ENCODE assay signal across 8 cellular contexts in genomic region chr11:75450826-75451783, GRCh38. TPM values are rescaled to one million over a fixed set of nuclear protein-coding genes. Genes with fewer than 3 reads are reported as not detected.
A peak's percentile ranks its signal among the peaks of the same experiment; 100 is the strongest.
DNase-seq lines count a peak whose midpoint lies in the region; ATAC-seq and TF ChIP-seq lines count a peak whose summit lies in the region.

No MANE protein-coding gene starts in this region.

- H3K4me3 Mint-ChIP-seq in activated T-helper 1 cell treated with anti-CD3 and anti-CD28 coated beads, Interleukin-12 subunit alpha, Interleukin-12 subunit beta, Interleukin-2, Interleukin-4 antibody, amounts not matched to agents 30 ng/mL and 10 ng/mL and 1 ng/mL, durations not matched to agents 14 hours and 24 hours and 36 hours, result no peak overlapping the region

- H3K9me3 ChIP-seq in liver (ENCODE audit: control insufficient read depth in 4 of 4, low read length in 3 of 4), result no peaks in the 10 kb centered on the region

- H3K4me3 ChIP-seq in AG10803 (ENCODE audit: low read length) (no peak overlapping the region), liver (ENCODE audit: low read depth in 1 of 3, low read length in 3 of 3) (no peak overlapping the region)

- DNase-seq in AG10803 (ENCODE audit: low read depth), result no peak
- peak; percentile 41 for DNase-seq in HuH-7.5 (ENCODE audit: low spot score)
- peak; percentile 21 for DNase-seq in activated T-helper 1 cell treated with anti-CD3 and anti-CD28 coated beads, Interleukin-12 subunit alpha, Interleukin-12 subunit beta, Interleukin-2, Interleukin-4 antibody, amounts not matched to agents 30 ng/mL and 10 ng/mL and 1 ng/mL, durations not matched to agents 14 hours and 24 hours and 36 hours (ENCODE audit: low spot score)
- no peak for DNase-seq in GM19238 (ENCODE audit: insufficient read length, low spot score)
- no peak for DNase-seq in AG08396 (ENCODE audit: low spot score)
- DNase-seq in OCI-M2 (lab: John Stamatoyannopoulos, UW; ENCODE audit: unreplicated experiment), result no peak

- peak; percentile 43 for TF ChIP-seq CTCF in AG10803 (conservative IDR thresholded peaks at IDR 0.05; ENCODE audit: low read length)
- peak; percentile 41 for TF ChIP-seq CTCF in liver (IDR thresholded peaks at IDR 0.05; ENCODE audit: low read depth, low read length, missing input control)

- peaks cover 6% of the 10 kb centered on the region for H3K27me3 Mint-ChIP-seq in activated T-helper 1 cell treated with anti-CD3 and anti-CD28 coated beads, Interleukin-12 subunit alpha, Interleukin-12 subunit beta, Interleukin-2, Interleukin-4 antibody, amounts not matched to agents 30 ng/mL and 10 ng/mL and 1 ng/mL, durations not matched to agents 14 hours and 24 hours and 36 hours (ENCODE audit: insufficient read depth)

- no peaks in the 10 kb centered on the region for H3K27me3 ChIP-seq in liver (ENCODE audit: control insufficient read depth in 4 of 4, insufficient read depth in 4 of 4, low read length in 3 of 4)

- H3K9me3 Mint-ChIP-seq in activated T-helper 1 cell treated with anti-CD3 and anti-CD28 coated beads, Interleukin-12 subunit alpha, Interleukin-12 subunit beta, Interleukin-2, Interleukin-4 antibody, amounts not matched to agents 30 ng/mL and 10 ng/mL and 1 ng/mL, durations not matched to agents 14 hours and 24 hours and 36 hours, result no peaks in the 10 kb centered on the region

- H3K36me3 ChIP-seq in liver (ENCODE audit: control insufficient read depth in 4 of 4, insufficient read depth in 3 of 4, low read depth in 1 of 4, low read length in 3 of 4), result no peaks in the 10 kb centered on the region

- no peak overlapping the region for H3K27ac Mint-ChIP-seq in activated T-helper 1 cell treated with anti-CD3 and anti-CD28 coated beads, Interleukin-12 subunit alpha, Interleukin-12 subunit beta, Interleukin-2, Interleukin-4 antibody, amounts not matched to agents 30 ng/mL and 10 ng/mL and 1 ng/mL, durations not matched to agents 14 hours and 24 hours and 36 hours

- H3K4me1 ChIP-seq in liver (ENCODE audit: control insufficient read depth in 4 of 4, insufficient read depth in 4 of 4, low read length in 3 of 4), result no peaks in the 10 kb centered on the region

- TF ChIP-seq RAD21 in liver (IDR thresholded peaks at IDR 0.05), result peak in 1 of 2 donors; percentile 61

- WGBS in liver, result 67% methylated on average over 46 of the region's 46 CpGs

- intact Hi-C loops in activated T-helper 1 cell treated with anti-CD3 and anti-CD28 coated beads, Interleukin-12 subunit alpha, Interleukin-12 subunit beta, Interleukin-2, Interleukin-4 antibody, amounts not matched to agents 30 ng/mL and 10 ng/mL and 1 ng/mL, durations not matched to agents 14 hours and 24 hours and 36 hours (cut with micrococcal nuclease), result loop anchor here (1.0 kb wide), 1 partner anchor 63 kb away; no protein-coding TSS in a partner anchor

- ATAC-seq in HG02642 (IDR thresholded peaks at IDR 0.05; ENCODE audit: poor library complexity, unreplicated experiment), result no peak

- no peak overlapping the region for H3K9ac ChIP-seq in liver (ENCODE audit: low read depth in 1 of 2, low read length in 2 of 2)

- H3K4me1 Mint-ChIP-seq in activated T-helper 1 cell treated with anti-CD3 and anti-CD28 coated beads, Interleukin-12 subunit alpha, Interleukin-12 subunit beta, Interleukin-2, Interleukin-4 antibody, amounts not matched to agents 30 ng/mL and 10 ng/mL and 1 ng/mL, durations not matched to agents 14 hours and 24 hours and 36 hours (ENCODE audit: low read depth), result no peaks in the 10 kb centered on the region

- H3K27ac ChIP-seq in liver (ENCODE audit: low read depth in 1 of 2, low read length in 2 of 2), result no peak overlapping the region

- H3K36me3 Mint-ChIP-seq in activated T-helper 1 cell treated with anti-CD3 and anti-CD28 coated beads, Interleukin-12 subunit alpha, Interleukin-12 subunit beta, Interleukin-2, Interleukin-4 antibody, amounts not matched to agents 30 ng/mL and 10 ng/mL and 1 ng/mL, durations not matched to agents 14 hours and 24 hours and 36 hours (ENCODE audit: low read depth), result no peaks in the 10 kb centered on the region

TF ChIP-seq in liver, 16 proteins besides CTCF, POLR2A, EP300 and RAD21:
- TF ChIP-seq FOXA2 (IDR thresholded peaks at IDR 0.05), result no peak
- TF ChIP-seq SP1 (IDR thresholded peaks at IDR 0.05), result no peak
- TF ChIP-seq HNF4G (IDR thresholded peaks at IDR 0.05), result no peak
- TF ChIP-seq JUND (IDR thresholded peaks at IDR 0.05), result no peak
- TF ChIP-seq, protein P1, sequence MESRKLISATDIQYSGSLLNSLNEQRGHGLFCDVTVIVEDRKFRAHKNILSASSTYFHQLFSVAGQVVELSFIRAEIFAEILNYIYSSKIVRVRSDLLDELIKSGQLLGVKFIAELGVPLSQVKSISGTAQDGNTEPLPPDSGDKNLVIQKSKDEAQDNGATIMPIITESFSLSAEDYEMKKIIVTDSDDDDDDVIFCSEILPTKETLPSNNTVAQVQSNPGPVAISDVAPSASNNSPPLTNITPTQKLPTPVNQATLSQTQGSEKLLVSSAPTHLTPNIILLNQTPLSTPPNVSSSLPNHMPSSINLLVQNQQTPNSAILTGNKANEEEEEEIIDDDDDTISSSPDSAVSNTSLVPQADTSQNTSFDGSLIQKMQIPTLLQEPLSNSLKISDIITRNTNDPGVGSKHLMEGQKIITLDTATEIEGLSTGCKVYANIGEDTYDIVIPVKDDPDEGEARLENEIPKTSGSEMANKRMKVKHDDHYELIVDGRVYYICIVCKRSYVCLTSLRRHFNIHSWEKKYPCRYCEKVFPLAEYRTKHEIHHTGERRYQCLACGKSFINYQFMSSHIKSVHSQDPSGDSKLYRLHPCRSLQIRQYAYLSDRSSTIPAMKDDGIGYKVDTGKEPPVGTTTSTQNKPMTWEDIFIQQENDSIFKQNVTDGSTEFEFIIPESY (IDR thresholded peaks at IDR 0.05), result no peak
- no peak for TF ChIP-seq RXRA (IDR thresholded peaks at IDR 0.05)
- no peak for TF ChIP-seq FOXA1 (IDR thresholded peaks at IDR 0.05)
TF ChIP-seq in liver: peak in this region for 0.

RNA-seq across cellular contexts. Expression of gene KLHL35, which starts 18.1 kb away (rescaled TPM):
- 2.5 and 2.8 TPM in 2 replicates for total RNA-seq in activated T-helper 1 cell treated with anti-CD3 and anti-CD28 coated beads, Interleukin-12 subunit alpha, Interleukin-12 subunit beta, Interleukin-2, Interleukin-4 antibody, amounts not matched to agents 30 ng/mL and 10 ng/mL and 1 ng/mL, durations not matched to agents 14 hours and 24 hours and 36 hours
- under 1 TPM in 1 of 2 donors, not detected in 1; 0.42 TPM for total RNA-seq in liver
- under 1 TPM; 0.07 to 0.15 TPM for polyA plus RNA-seq in liver

RNA-seq across cellular contexts. Expression of gene RPS3, which starts 51.8 kb away (rescaled TPM):
- total RNA-seq in activated T-helper 1 cell treated with anti-CD3 and anti-CD28 coated beads, Interleukin-12 subunit alpha, Interleukin-12 subunit beta, Interleukin-2, Interleukin-4 antibody, amounts not matched to agents 30 ng/mL and 10 ng/mL and 1 ng/mL, durations not matched to agents 14 hours and 24 hours and 36 hours, result 2,822 and 2,924 TPM in 2 replicates
- total RNA-seq in liver, result 1,000 to 10,000 TPM in 1 of 2 donors, 100 to 1,000 TPM in 1; 289 to 1,115 TPM
- polyA plus RNA-seq in liver, result 100 to 1,000 TPM; 365 to 620 TPM

Comparison
In these comparisons a context has a peak if more than half of its experiments do, and no peak if none do; other contexts are left out.
1. DNase-seq: peak in HuH-7.5 (single experiment) and activated T-helper 1 cell treated with anti-CD3 and anti-CD28 coated beads, Interleukin-12 subunit alpha, Interleukin-12 subunit beta, Interleukin-2, Interleukin-4 antibody, amounts not matched to agents 30 ng/mL and 10 ng/mL and 1 ng/mL, durations not matched to agents 14 hours and 24 hours and 36 hours (single experiment); none in AG10803 (single experiment), GM19238 (single experiment), AG08396 (single experiment) and OCI-M2 (single experiment).